In the genomic region with DNA sequence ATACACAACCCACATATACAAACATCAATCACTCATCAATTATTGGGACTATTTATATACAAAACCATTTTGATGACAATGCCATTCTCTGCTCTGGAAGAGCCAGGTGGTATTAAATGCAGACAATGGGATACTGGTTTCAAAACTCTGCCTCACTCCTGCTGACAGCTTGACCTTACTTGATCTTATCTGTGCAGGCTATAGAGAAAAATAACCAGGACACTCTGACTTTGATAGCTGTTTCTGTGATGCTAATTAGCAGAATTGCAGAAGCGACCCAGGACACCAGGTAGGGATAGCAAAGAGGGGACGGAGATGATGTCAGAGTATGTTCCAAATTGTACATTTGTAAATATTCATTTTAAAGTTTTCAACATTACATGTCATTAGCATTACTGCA, we compare ENCODE assay signal across 22 cellular contexts.
"Had no signal": no experiment of that assay in that cellular context is flagged by ENCODE, and none has a peak within 500 bp of the region (broad histone marks: within the 10 kb centered on the region; RNA-seq: fewer than 3 reads in every experiment).

No MANE protein-coding gene starts in this region.

- H3K4me1 ChIP-seq: esophagus muscularis mucosa, sigmoid colon, stomach, suprapubic skin, tibial nerve had no signal

- H3K4me3 ChIP-seq: coronary artery, esophagus muscularis mucosa, sigmoid colon, smooth muscle cell, stomach, suprapubic skin, tibial nerve had no signal

- H3K27me3 ChIP-seq: esophagus muscularis mucosa, sigmoid colon, stomach, suprapubic skin, tibial nerve had no signal

- H3K36me3 ChIP-seq: esophagus muscularis mucosa, sigmoid colon, stomach, suprapubic skin, tibial nerve had no signal

- DNase-seq: activated CD4-positive, alpha-beta memory T cell treated with anti-CD3 and anti-CD28 coated beads for 36 hours; activated CD4-positive, alpha-beta T cell treated with anti-CD3 and anti-CD28 coated beads for 48 hours; activated CD4-positive, CD25-positive, alpha-beta regulatory T cell; activated effector memory CD4-positive, alpha-beta T cell treated with Interleukin-2 at 50 U/mL for 16 hours; activated naive CD4-positive, alpha-beta T cell treated with anti-CD3 and anti-CD28 coated beads for 36 hours; activated T-cell treated with anti-CD3 and anti-CD28 coated beads, Interleukin-2, amount 50 U/mL, for 48 hours; amygdala; cerebellar nuclear complex; hypothalamus; islet precursor cell; left cardiac atrium; retina; sigmoid colon; stimulated activated CD4-positive, alpha-beta T cell treated with anti-CD3 and anti-CD28 coated beads, Interleukin-15, amount 100 ng/mL, for 24 hours; stomach had no signal

- H3K9me3 ChIP-seq: esophagus muscularis mucosa, sigmoid colon, stomach, suprapubic skin, tibial nerve had no signal

- H3K27ac ChIP-seq: coronary artery, esophagus muscularis mucosa, sigmoid colon, stomach, suprapubic skin, tibial nerve had no signal

- ATAC-seq: left cardiac atrium; natural killer cell treated with Interleukin-12 subunit alpha and Interleukin-12 subunit beta and Interleukin-15 and Interleukin-18, amount 100 ng/mL, for 72 hours; stimulated activated memory B cell treated with anti-CD40 and anti-IgM and Interleukin-4, amounts not matched to agents 10 μg/mL and 1 μg/mL and 100 μg/mL, for 72 hours had no signal
